ENCODE assay signal across 25 cellular contexts in genomic region chr6:34549804-34550202, GRCh38. TPM values are rescaled to one million over a fixed set of nuclear protein-coding genes. Genes with fewer than 3 reads are reported as not detected.
A peak's percentile ranks its signal among the peaks of the same experiment; 100 is the strongest.
DNase-seq lines count a peak whose midpoint lies in the region; ATAC-seq, FAIRE-seq and TF ChIP-seq lines count a peak whose summit lies in the region.
"Had no signal": no experiment of that assay in that cellular context is flagged by ENCODE, and none has a peak within 500 bp of the region (broad histone marks: within the 10 kb centered on the region; RNA-seq: fewer than 3 reads in every experiment).

No MANE protein-coding gene starts in this region.

- H2BK120ac ChIP-seq in H1 (replicated peaks; ENCODE audit: low read depth, low read length) = no peak overlapping the region

- FAIRE-seq in H1 (lab: Jason Lieb, UNC) = no peak
- FAIRE-seq: GM12891 had no signal

- H3K4me3 ChIP-seq in H1 (ENCODE audit: extremely low read depth in 1 of 4, insufficient read depth in 2 of 4, low read depth in 3 of 4, low read length in 4 of 4) (no peak overlapping the region), prostate gland (no peak overlapping the region), BE2C (ENCODE audit: low read depth, low read length) (no peak overlapping the region), testis (no peak overlapping the region)
- H3K4me3 ChIP-seq: SJSA1 had no signal

- intact Hi-C loops in prostate gland (cut with DNase I) = no loop called here
- intact Hi-C loops in testis (cut with DNase I; ENCODE audit: low total_unique reads) = no loop called here
- intact Hi-C loops in posterior cingulate gyrus (cut with DNase I) = no loop called here

- no peak overlapping the region for H2AK5ac ChIP-seq in H1 (ENCODE audit: low read depth, low read length)

- no peaks in the 10 kb centered on the region for H3K79me1 ChIP-seq in H1 (ENCODE audit: low read depth, low read length)

- no peak overlapping the region for H3K9ac ChIP-seq in H1 (replicated peaks in 1 of 4; ENCODE audit: extremely low read depth in 1 of 4, low read depth in 3 of 4, low read length in 3 of 4)

- TF ChIP-seq EP300 in H1 (IDR thresholded peaks at IDR 0.05; ENCODE audit: borderline replicate concordance in 1 of 2, low read depth in 2 of 2, low read length in 2 of 2) = no peak

- H4K5ac ChIP-seq in H1 (ENCODE audit: insufficient read length, low read depth, low read length) = no peak overlapping the region

- CTCF ChIA-PET in H1 (lab: Charles Lee; ENCODE audit: partially characterized antibody) = interaction anchor here (1.0 to 2.4 kb wide), 3 partner anchors 10 to 60 kb away, joined by 3 to 9 read pairs (median 5); no protein-coding TSS in a partner anchor

- H3K23me2 ChIP-seq in H1 (ENCODE audit: low read depth, low read length) = no peaks in the 10 kb centered on the region

- TF ChIP-seq POLR2A in H1 (IDR thresholded peaks at IDR 0.05; ENCODE audit: control extremely low read depth in 1 of 2, low read depth in 2 of 2, low read length in 2 of 2) = no peak
- TF ChIP-seq POLR2A in prostate gland (IDR thresholded peaks at IDR 0.05) = no peak
- TF ChIP-seq POLR2A in testis (IDR thresholded peaks at IDR 0.05) = no peak

- H4K91ac ChIP-seq in H1 (replicated peaks; ENCODE audit: insufficient read length, low read length) = no peak overlapping the region

- H3K27me3 ChIP-seq in H1 (replicated peaks in 1 of 4; ENCODE audit: control insufficient read depth in 3 of 4, extremely low read depth in 1 of 4, insufficient read depth in 3 of 4, low read length in 3 of 4) = no peaks in the 10 kb centered on the region
- no peaks in the 10 kb centered on the region for H3K27me3 ChIP-seq in prostate gland (replicated peaks; ENCODE audit: insufficient read depth)
- H3K27me3 ChIP-seq in BE2C = no peaks in the 10 kb centered on the region
- no peaks in the 10 kb centered on the region for H3K27me3 ChIP-seq in testis
- H3K27me3 ChIP-seq: SJSA1 had no signal

- TF ChIP-seq RAD21 in H1 (IDR thresholded peaks at IDR 0.05 in 1 of 2, conservative IDR thresholded peaks at IDR 0.05 in 1 of 2; ENCODE audit: low read depth in 2 of 2, low read length in 2 of 2) = no peak

- no peaks in the 10 kb centered on the region for H3K36me3 ChIP-seq in H1 (ENCODE audit: control insufficient read depth in 2 of 4, insufficient read depth in 4 of 4, low read length in 3 of 4)
- H3K36me3 ChIP-seq in prostate gland = no peaks in the 10 kb centered on the region
- H3K36me3 ChIP-seq in BE2C = no peaks in the 10 kb centered on the region
- no peaks in the 10 kb centered on the region for H3K36me3 ChIP-seq in testis (ENCODE audit: low read depth, missing control alignments)
- H3K36me3 ChIP-seq: SJSA1 had no signal

- no peak overlapping the region for H2BK20ac ChIP-seq in H1 (ENCODE audit: low read length)

- no peaks in the 10 kb centered on the region for H3K79me2 ChIP-seq in H1 (ENCODE audit: control insufficient read depth in 1 of 2, insufficient read depth in 2 of 2, low read length in 2 of 2)

- H3K9me3 ChIP-seq in H1 (ENCODE audit: insufficient read depth in 2 of 2, low read depth in 1 of 2, low read length in 1 of 2) (no peaks in the 10 kb centered on the region), prostate gland (no peaks in the 10 kb centered on the region), BE2C (no peaks in the 10 kb centered on the region), testis (no peaks in the 10 kb centered on the region)
- H3K9me3 ChIP-seq: SJSA1 had no signal

- H2BK15ac ChIP-seq in H1 (ENCODE audit: low read length) = 0 out of 2 replicates have a peak overlapping the region, but pooled peaks have one; percentile 16

- H4K8ac ChIP-seq in H1 (ENCODE audit: extremely low read depth, insufficient read depth, low read length) = no peak overlapping the region

- H2AFZ ChIP-seq in H1 (ENCODE audit: low read length) = no peak overlapping the region

- no peak for ATAC-seq in GM21825 (IDR thresholded peaks at IDR 0.05; ENCODE audit: unreplicated experiment)

- H3K14ac ChIP-seq in H1 (ENCODE audit: insufficient read length) = no peak overlapping the region

- 100% methylated on average over 1 of the region's 2 CpGs; no CpG with 5 or more reads in 1 of the 2 experiments for WGBS in H1 (ENCODE audit: extremely low coverage in 1 of 2, insufficient coverage in 1 of 2, insufficient read length in 1 of 2, insufficient replicate concordance in 2 of 2, low coverage in 1 of 2, low lambda C conversion rate in 2 of 2, missing lambda C conversion rate in 1 of 2), 2 experiments
- 79% methylated on average over 2 of the region's 2 CpGs for WGBS in prostate gland
- 90 to 93% methylated on average over 2 of the region's 2 CpGs for WGBS in testis, 2 donors

- no peak overlapping the region for H3K56ac ChIP-seq in H1 (replicated peaks; ENCODE audit: insufficient read length, low read depth, low read length)

- DNase-seq in H1 (ENCODE audit: low read depth in 1 of 2, low spot score in 2 of 2) = no peak
- no peak for DNase-seq in prostate gland (ENCODE audit: low spot score)
- no peak for DNase-seq in BE2C
- DNase-seq in testis = no peak
- DNase-seq in posterior cingulate gyrus = no peak
- DNase-seq: Calu3, DMS79 treated with DMSO at 0.1 percent for 48 hours, GF-D8, GOT3, HCEC 1CT, Karpas-422, MV-4-11, NCI-H2029, NCI-H446 treated with DMSO at 0.1 percent for 48 hours, NCI-H526, Right ventricle myocardium superior, RPMI8226 had no signal

- H3K27ac ChIP-seq in C4-2B = peak overlapping the region; percentile 99
- peak overlapping the region; percentile 100 for H3K27ac ChIP-seq in VCaP
- no peak overlapping the region for H3K27ac ChIP-seq in H1 (ENCODE audit: low read depth, low read length)
- H3K27ac ChIP-seq in prostate gland = peak overlapping the region; percentile 86 to 90
- H3K27ac ChIP-seq in testis = no peak overlapping the region
- H3K27ac ChIP-seq: SJSA1 had no signal

- H3K4me2 ChIP-seq in H1 (ENCODE audit: insufficient read depth in 1 of 2, low read depth in 2 of 2, low read length in 2 of 2) = no peak overlapping the region

- H3K18ac ChIP-seq in H1 (ENCODE audit: extremely low read depth, low read length) = no peak overlapping the region

- no peak overlapping the region for H3K4ac ChIP-seq in H1 (replicated peaks; ENCODE audit: insufficient read length, low read depth, low read length)

- no peaks in the 10 kb centered on the region for H4K20me1 ChIP-seq in H1 (replicated peaks in 1 of 2; ENCODE audit: control insufficient read depth in 1 of 2, insufficient read depth in 2 of 2, low read length in 2 of 2)

- no peak for TF ChIP-seq CTCF in C4-2B (conservative IDR thresholded peaks at IDR 0.05)
- TF ChIP-seq CTCF in VCaP (conservative IDR thresholded peaks at IDR 0.05) = no peak
- TF ChIP-seq CTCF in H1 (IDR thresholded peaks at IDR 0.05; ENCODE audit: control extremely low read depth in 1 of 3, insufficient read depth in 1 of 3, low read depth in 1 of 3, low read length in 3 of 3) = no peak
- no peak for TF ChIP-seq CTCF in prostate gland (IDR thresholded peaks at IDR 0.05)
- TF ChIP-seq CTCF in BE2C (IDR thresholded peaks at IDR 0.05; ENCODE audit: low read depth, low read length) = no peak
- TF ChIP-seq CTCF in testis (IDR thresholded peaks at IDR 0.05) = no peak

- no peak overlapping the region for H3K23ac ChIP-seq in H1 (ENCODE audit: insufficient read length)

- H3K4me1 ChIP-seq in H1 (replicated peaks in 1 of 4; ENCODE audit: control insufficient read depth in 3 of 4, insufficient read depth in 4 of 4, low read length in 3 of 4) (peaks cover 0 to 4% (median 0%) of the 10 kb centered on the region in 4 experiments; a peak in 3 of 7 replicates), prostate gland (replicated peaks) (peaks cover 49% of the 10 kb centered on the region), BE2C (no peaks in the 10 kb centered on the region), testis (peaks cover 5% of the 10 kb centered on the region)
- H3K4me1 ChIP-seq: SJSA1 had no signal

- no peak overlapping the region for H2BK5ac ChIP-seq in H1 (ENCODE audit: low read depth, low read length)

- POLR2A ChIA-PET in H1 (lab: Charles Lee; ENCODE audit: partially characterized antibody) = interaction anchor here (1.3 to 1.6 kb wide), 2 partner anchors 10 to 52 kb away, joined by 6 to 7 read pairs; no protein-coding TSS in a partner anchor

- H2BK12ac ChIP-seq in H1 (ENCODE audit: low read depth, low read length) = no peak overlapping the region

TF ChIP-seq in H1, 55 proteins besides CTCF, POLR2A, EP300 and RAD21 (continues in another document):
- TF ChIP-seq MAFK (IDR thresholded peaks at IDR 0.05; ENCODE audit: low read depth, low read length) = no peak
- TF ChIP-seq KDM5A (IDR thresholded peaks at IDR 0.05; ENCODE audit: low read length) = no peak
- no peak for TF ChIP-seq MAX (IDR thresholded peaks at IDR 0.05)
- no peak for TF ChIP-seq RXRA (IDR thresholded peaks at IDR 0.05; ENCODE audit: insufficient read depth, low read depth, low read length)
- TF ChIP-seq CEBPB (IDR thresholded peaks at IDR 0.05; ENCODE audit: low read depth, low read length) = no peak
- TF ChIP-seq GTF2F1 (IDR thresholded peaks at IDR 0.05; ENCODE audit: borderline replicate concordance, low read depth, low read length) = no peak
- no peak for TF ChIP-seq BRCA1 (IDR thresholded peaks at IDR 0.05; ENCODE audit: low read depth, low read length)
- no peak for TF ChIP-seq USF2 (IDR thresholded peaks at IDR 0.05; ENCODE audit: low read length)

RNA-seq across cellular contexts. Expression of gene SPDEF, which starts 6.3 kb away (rescaled TPM):
- 0.15 TPM in 1 of 2 replicates, not detected in the other for total RNA-seq in H1 (2021; fragmentation: NEBNext Ultra II Directional; extraction: Animal tissue kit (Norgen Biotek cat#: 25700))
- 0.30 TPM in 2 replicates for polyA plus RNA-seq in H1 (2011; rRNA removed)
- 0.45 TPM for polyA plus RNA-seq in H1 (2011; cell fraction: cytosol; rRNA removed)
- 0.87 TPM for polyA plus RNA-seq in H1 (2011; cell fraction: nucleus; rRNA removed)
- polyA plus RNA-seq in H1 (2012, experiment 1 of 2) = 0.15 to 0.36 TPM (median 0.19 TPM) in 3 of 4 replicates, not detected in the other
- not detected for polyA plus RNA-seq in H1 (2012, experiment 2 of 2)
- 0.06 TPM for polyA plus RNA-seq in H1 (2013, experiment 1 of 2)
- 0.06 TPM for polyA plus RNA-seq in H1 (2013, experiment 2 of 2)
- not detected in 2 replicates for polyA minus RNA-seq in H1 (2011; rRNA and poly(A)+ RNA removed)
- polyA minus RNA-seq in H1 (2011; cell fraction: cytosol; rRNA and poly(A)+ RNA removed) = not detected
- polyA minus RNA-seq in H1 (2011; cell fraction: nucleus; rRNA and poly(A)+ RNA removed) = 0.40 TPM
- 100 to 1,000 TPM; 165 to 738 TPM for total RNA-seq in prostate gland
- not detected for polyA plus RNA-seq in BE2C (2012; ENCODE audit: insufficient read depth, insufficient read length, low read depth)
- total RNA-seq in testis = under 1 TPM; 0.47 to 0.62 TPM
- 0.33 TPM for polyA plus RNA-seq in testis (ENCODE audit: insufficient read depth, low read depth, low replicate concordance)
- total RNA-seq: M059J, Right ventricle myocardium superior, SJSA1 had no signal
- polyA plus RNA-seq: CD14-positive monocyte, IgD-negative memory B cell had no signal

Comparison
In these comparisons a context has a peak if more than half of its experiments do, and no peak if none do; other contexts are left out.
1. H3K27ac ChIP-seq: peak in C4-2B (single experiment), VCaP (single experiment) and prostate gland (2 of 2); none in H1 (single experiment) and testis (0 of 2).
2. RNA of gene SPDEF, which starts 6.3 kb away (total RNA-seq): 165 to 738 TPM in prostate gland; 0.47 to 0.62 TPM in testis and 0.15 TPM in H1; every median in the first group is over 100 times any median in the second.